ENCODE assay signal across 14 cellular contexts in genomic region chr12:132695431-132695830, GRCh38.
"Had no signal": no experiment of that assay in that cellular context is flagged by ENCODE, and none has a peak within 500 bp of the region (broad histone marks: within the 10 kb centered on the region; RNA-seq: fewer than 3 reads in every experiment).

No MANE protein-coding gene starts in this region.

- H3K27ac ChIP-seq: adrenal gland, cardiac muscle cell, esophagus muscularis mucosa, upper lobe of right lung had no signal

- H3K4me1 ChIP-seq: adrenal gland, upper lobe of right lung had no signal

- H3K27me3 Mint-ChIP-seq: activated B cell treated with CpG ODN at 0.5 μM for 24 hours; activated CD8-positive, alpha-beta T cell treated with anti-CD3 and anti-CD28 coated beads for 36 hours; activated naive CD4-positive, alpha-beta T cell treated with anti-CD3 and anti-CD28 coated beads, Interleukin-2, amount 50 U/mL, for 24 hours; naive B cell; stimulated activated naive CD8-positive, alpha-beta T cell treated with anti-CD3 and anti-CD28 coated beads, Interleukin-15, Interleukin-2, amounts not matched to agents 100 ng/mL and 50 ng/mL, for 24 hours had no signal

- ATAC-seq: activated CD8-positive, alpha-beta T cell treated with anti-CD3 and anti-CD28 coated beads for 36 hours; activated T-cell treated with anti-CD3 and anti-CD28 coated beads, Interleukin-2, amount 50 U/mL, for 4 hours; upper lobe of right lung had no signal

- H3K4me3 Mint-ChIP-seq: activated B cell treated with CpG ODN at 0.5 μM for 24 hours; activated CD8-positive, alpha-beta T cell treated with anti-CD3 and anti-CD28 coated beads for 36 hours; activated naive CD4-positive, alpha-beta T cell treated with anti-CD3 and anti-CD28 coated beads, Interleukin-2, amount 50 U/mL, for 24 hours; activated T-cell treated with anti-CD3 and anti-CD28 coated beads, Interleukin-2, amount 50 U/mL, for 4 hours; naive B cell; stimulated activated naive CD8-positive, alpha-beta T cell treated with anti-CD3 and anti-CD28 coated beads, Interleukin-15, Interleukin-2, amounts not matched to agents 100 ng/mL and 50 ng/mL, for 24 hours; T-helper 2 cell treated with Interferon-gamma antibody and Interleukin-4, amounts not matched to agents 5 μg/mL and 100 μg/mL, for 36 hours had no signal

- H3K9me3 Mint-ChIP-seq: activated B cell treated with CpG ODN at 0.5 μM for 24 hours; activated CD8-positive, alpha-beta T cell treated with anti-CD3 and anti-CD28 coated beads for 36 hours; activated naive CD4-positive, alpha-beta T cell treated with anti-CD3 and anti-CD28 coated beads, Interleukin-2, amount 50 U/mL, for 24 hours; activated T-cell treated with anti-CD3 and anti-CD28 coated beads, Interleukin-2, amount 50 U/mL, for 4 hours; naive B cell; stimulated activated naive CD8-positive, alpha-beta T cell treated with anti-CD3 and anti-CD28 coated beads, Interleukin-15, Interleukin-2, amounts not matched to agents 100 ng/mL and 50 ng/mL, for 24 hours; T-helper 2 cell treated with Interferon-gamma antibody and Interleukin-4, amounts not matched to agents 5 μg/mL and 100 μg/mL, for 36 hours had no signal

- H3K27me3 ChIP-seq: adrenal gland, cardiac muscle cell, esophagus muscularis mucosa, upper lobe of right lung had no signal

- DNase-seq: activated B cell treated with CpG ODN at 0.5 μM for 24 hours; activated CD4-positive, alpha-beta T cell treated with anti-CD3 and anti-CD28 coated beads for 48 hours; activated CD8-positive, alpha-beta T cell treated with anti-CD3 and anti-CD28 coated beads for 36 hours; activated effector memory CD4-positive, alpha-beta T cell treated with anti-CD3 and anti-CD28 coated beads, Interleukin-2, amount 50 U/mL, for 16 hours; activated T-cell treated with anti-CD3 and anti-CD28 coated beads, Interleukin-2, amount 50 U/mL, for 4 hours; adrenal gland; kidney glomerular epithelial cell; naive B cell; upper lobe of right lung had no signal

- H3K4me3 ChIP-seq: adrenal gland, cardiac muscle cell, esophagus muscularis mucosa, upper lobe of right lung had no signal

- H3K27ac Mint-ChIP-seq: activated B cell treated with CpG ODN at 0.5 μM for 24 hours; activated CD8-positive, alpha-beta T cell treated with anti-CD3 and anti-CD28 coated beads for 36 hours; activated naive CD4-positive, alpha-beta T cell treated with anti-CD3 and anti-CD28 coated beads, Interleukin-2, amount 50 U/mL, for 24 hours; stimulated activated naive CD8-positive, alpha-beta T cell treated with anti-CD3 and anti-CD28 coated beads, Interleukin-15, Interleukin-2, amounts not matched to agents 100 ng/mL and 50 ng/mL, for 24 hours; T-helper 2 cell treated with Interferon-gamma antibody and Interleukin-4, amounts not matched to agents 5 μg/mL and 100 μg/mL, for 36 hours had no signal

- H3K36me3 ChIP-seq: cardiac muscle cell had no signal

- H3K4me1 Mint-ChIP-seq: activated naive CD4-positive, alpha-beta T cell treated with anti-CD3 and anti-CD28 coated beads, Interleukin-2, amount 50 U/mL, for 24 hours had no signal

- H3K9me3 ChIP-seq: adrenal gland, esophagus muscularis mucosa, upper lobe of right lung had no signal
